Comparison of ENCODE assay signal across 28 cellular contexts in genomic region chr2:217990791-217991465, GRCh38. TPM values are rescaled to one million over a fixed set of nuclear protein-coding genes. Genes with fewer than 3 reads are reported as not detected.
"Had no signal": no experiment of that assay in that cellular context is flagged by ENCODE, and none has a peak within 500 bp of the region (broad histone marks: within the 10 kb centered on the region; RNA-seq: fewer than 3 reads in every experiment).

No MANE protein-coding gene starts in this region.

- H3K27me3 ChIP-seq: ascending aorta, breast epithelium had no signal

- H3K36me3 Mint-ChIP-seq: activated CD8-positive, alpha-beta memory T cell treated with anti-CD3 and anti-CD28 coated beads, Interleukin-2, amount 10 ng/mL, durations not matched to agents 7 days and 5 days; activated naive CD8-positive, alpha-beta T cell treated with anti-CD3 and anti-CD28 coated beads for 36 hours had no signal

- H3K27me3 Mint-ChIP-seq: activated naive CD8-positive, alpha-beta T cell treated with anti-CD3 and anti-CD28 coated beads for 36 hours had no signal

- H3K9me3 ChIP-seq: ascending aorta, breast epithelium had no signal

- H3K9me3 Mint-ChIP-seq: activated B cell treated with CpG ODN at 0.5 μM for 24 hours; activated CD4-positive, alpha-beta memory T cell treated with anti-CD3 and anti-CD28 coated beads, Interleukin-2, amount 10 ng/mL, durations not matched to agents 7 days and 5 days; activated naive CD8-positive, alpha-beta T cell treated with anti-CD3 and anti-CD28 coated beads for 36 hours had no signal

- H3K27ac ChIP-seq: ascending aorta, breast epithelium, VCaP had no signal

- H3K4me3 Mint-ChIP-seq: activated B cell treated with CpG ODN at 0.5 μM for 24 hours; activated CD4-positive, alpha-beta memory T cell treated with anti-CD3 and anti-CD28 coated beads, Interleukin-2, amount 10 ng/mL, durations not matched to agents 7 days and 5 days; activated CD8-positive, alpha-beta memory T cell treated with anti-CD3 and anti-CD28 coated beads, Interleukin-2, amount 10 ng/mL, durations not matched to agents 7 days and 5 days; activated naive CD8-positive, alpha-beta T cell treated with anti-CD3 and anti-CD28 coated beads for 36 hours had no signal

- DNase-seq: activated B cell treated with CpG ODN at 0.5 μM for 24 hours; activated CD4-positive, alpha-beta memory T cell treated with anti-CD3 and anti-CD28 coated beads, Interleukin-2, amount 10 ng/mL, durations not matched to agents 7 days and 5 days; activated CD4-positive, alpha-beta T cell treated with anti-CD3 and anti-CD28 coated beads for 1 hour; activated CD4-positive, alpha-beta T cell treated with anti-CD3 and anti-CD28 coated beads for 48 hours; activated CD8-positive, alpha-beta memory T cell treated with anti-CD3 and anti-CD28 coated beads for 24 hours; activated CD8-positive, alpha-beta memory T cell treated with anti-CD3 and anti-CD28 coated beads, Interleukin-2, amount 10 ng/mL, durations not matched to agents 7 days and 5 days; activated CD8-positive, alpha-beta memory T cell treated with anti-CD3 and anti-CD28 coated beads, Interleukin-2, amount 50 U/mL, for 48 hours; activated effector memory CD4-positive, alpha-beta T cell treated with Interleukin-2 at 50 U/mL for 16 hours; activated naive CD4-positive, alpha-beta T cell treated with anti-CD3 and anti-CD28 coated beads, Interleukin-2, amount 50 U/mL, for 16 hours; activated naive CD8-positive, alpha-beta T cell treated with anti-CD3 and anti-CD28 coated beads for 36 hours; activated T-cell treated with anti-CD3 and anti-CD28 coated beads, Interleukin-2, amount 50 U/mL, for 48 hours; amygdala; caudate nucleus; Karpas-422; KBM-7; NCI-H1105; NCI-H1417 treated with DMSO at 0.1 percent for 48 hours; NCI-H187 treated with DMSO at 0.1 percent for 48 hours; NCI-H2081 treated with DMSO at 0.1 percent for 48 hours; NCI-H226; NCI-H524 treated with DMSO at 0.1 percent for 48 hours; SIG-M5; T-helper 1 cell; T-helper 9 cell had no signal

- H3K27ac Mint-ChIP-seq: activated B cell treated with CpG ODN at 0.5 μM for 24 hours; activated CD4-positive, alpha-beta memory T cell treated with anti-CD3 and anti-CD28 coated beads, Interleukin-2, amount 10 ng/mL, durations not matched to agents 7 days and 5 days; activated CD8-positive, alpha-beta memory T cell treated with anti-CD3 and anti-CD28 coated beads, Interleukin-2, amount 10 ng/mL, durations not matched to agents 7 days and 5 days; activated naive CD8-positive, alpha-beta T cell treated with anti-CD3 and anti-CD28 coated beads for 36 hours had no signal

- H3K4me1 Mint-ChIP-seq: activated CD4-positive, alpha-beta memory T cell treated with anti-CD3 and anti-CD28 coated beads, Interleukin-2, amount 10 ng/mL, durations not matched to agents 7 days and 5 days; activated naive CD8-positive, alpha-beta T cell treated with anti-CD3 and anti-CD28 coated beads for 36 hours had no signal

- H3K36me3 ChIP-seq: breast epithelium had no signal

- H3K4me3 ChIP-seq: ascending aorta, breast epithelium had no signal

RNA-seq across cellular contexts. Expression of gene TNS1, which starts 11.9 kb away (rescaled TPM):
- total RNA-seq: NCI-H460 had no signal
